ENCODE assay signal across 9 cellular contexts in genomic region chr11:15852179-15852578, GRCh38.
DNase-seq lines count a peak whose midpoint lies in the region; ATAC-seq and TF ChIP-seq lines count a peak whose summit lies in the region.
"Had no signal": no experiment of that assay in that cellular context is flagged by ENCODE, and none has a peak within 500 bp of the region (broad histone marks: within the 10 kb centered on the region; RNA-seq: fewer than 3 reads in every experiment).

No MANE protein-coding gene starts in this region.

- no peak overlapping the region for H3K4me3 ChIP-seq in trophoblast cell (ENCODE audit: low read depth, low read length)

- no peak overlapping the region for H4K8ac ChIP-seq in trophoblast cell (ENCODE audit: low read depth, low read length)

- no peak overlapping the region for H3K27ac Mint-ChIP-seq in endothelial cell (ENCODE audit: unreplicated experiment)

- DNase-seq in DMS153 treated with DMSO at 0.1 percent for 48 hours (lab: John Stamatoyannopoulos, UW; ENCODE audit: unreplicated experiment) (peak; percentile 27), DMS153 (lab: John Stamatoyannopoulos, UW) (no peak), NCI-H345 treated with DMSO at 0.1 percent for 48 hours (lab: John Stamatoyannopoulos, UW; ENCODE audit: unreplicated experiment) (peak; percentile 14), endothelial cell (ENCODE audit: low spot score) (peak; percentile 37), trophoblast cell (peak; percentile 3 to 55)
- DNase-seq: NCI-H187 had no signal

- H3K27me3 ChIP-seq in trophoblast cell (ENCODE audit: insufficient read depth, low read length), result no peaks in the 10 kb centered on the region

- no peak overlapping the region for H3K23ac ChIP-seq in trophoblast cell (ENCODE audit: low read length)

- H3K18ac ChIP-seq in trophoblast cell (ENCODE audit: low read length), result no peak overlapping the region

- peaks cover 13% of the 10 kb centered on the region for H3K4me1 Mint-ChIP-seq in endothelial cell (ENCODE audit: unreplicated experiment)

- no peak overlapping the region for H3K4me2 ChIP-seq in trophoblast cell (ENCODE audit: low read length)

- no peak overlapping the region for H3K27ac ChIP-seq in trophoblast cell (ENCODE audit: low read depth, low read length)

- no peak overlapping the region for H3K9ac ChIP-seq in trophoblast cell (ENCODE audit: low read length)

- H4K91ac ChIP-seq in trophoblast cell (ENCODE audit: low read depth, low read length), result no peak overlapping the region

- peak; percentile 58 for TF ChIP-seq CTCF in endothelial cell (IDR thresholded peaks at IDR 0.05; ENCODE audit: unreplicated experiment)

- no peaks in the 10 kb centered on the region for H3K9me3 ChIP-seq in trophoblast cell (ENCODE audit: insufficient read depth, low read depth, low read length)

- H2BK120ac ChIP-seq in trophoblast cell (ENCODE audit: insufficient read depth, low read length, poor library complexity), result no peak overlapping the region

- no peaks in the 10 kb centered on the region for H3K79me1 ChIP-seq in trophoblast cell (ENCODE audit: low read length)

- no CpG with 5 or more reads among the region's 3 CpGs for WGBS in trophoblast cell (ENCODE audit: extremely low coverage, insufficient coverage, insufficient read length)

- no peak overlapping the region for H3K14ac ChIP-seq in trophoblast cell (ENCODE audit: low read length)

- no peaks in the 10 kb centered on the region for H3K9me3 Mint-ChIP-seq in endothelial cell (ENCODE audit: unreplicated experiment)

- no peaks in the 10 kb centered on the region for H3K27me3 Mint-ChIP-seq in endothelial cell (ENCODE audit: unreplicated experiment)

- no peak overlapping the region for H4K12ac ChIP-seq in trophoblast cell (ENCODE audit: low read depth, low read length)

- no peak overlapping the region for H2AFZ ChIP-seq in trophoblast cell (ENCODE audit: insufficient read depth, low read length, poor library complexity)

- no peaks in the 10 kb centered on the region for H3K79me2 ChIP-seq in trophoblast cell (ENCODE audit: control insufficient read depth, insufficient read depth, low read length, poor library complexity)

- no peak overlapping the region for H2BK5ac ChIP-seq in trophoblast cell (ENCODE audit: low read depth, low read length, poor library complexity)

- H3K4ac ChIP-seq in trophoblast cell (ENCODE audit: low read depth, low read length), result no peak overlapping the region

- H3K4me1 ChIP-seq in trophoblast cell (ENCODE audit: control insufficient read depth in 1 of 2, insufficient read depth in 2 of 2, low read length in 2 of 2), result peaks cover 0 to 3% of the 10 kb centered on the region in 2 experiments

- no peaks in the 10 kb centered on the region for H3K36me3 Mint-ChIP-seq in endothelial cell (ENCODE audit: low read depth, unreplicated experiment)

- no peak overlapping the region for H3K4me3 Mint-ChIP-seq in endothelial cell (ENCODE audit: unreplicated experiment)

- no peaks in the 10 kb centered on the region for H3K36me3 ChIP-seq in trophoblast cell (ENCODE audit: control insufficient read depth in 1 of 2, insufficient read depth in 2 of 2, low read length in 2 of 2)

- H2AK5ac ChIP-seq in trophoblast cell (ENCODE audit: low read length), result no peak overlapping the region

- no peak overlapping the region for H2BK12ac ChIP-seq in trophoblast cell (ENCODE audit: low read length)

- ATAC-seq in GM21717 (IDR thresholded peaks at IDR 0.05; ENCODE audit: unreplicated experiment) (no peak), HG03159 (IDR thresholded peaks at IDR 0.05; ENCODE audit: unreplicated experiment) (no peak), GM18873 (IDR thresholded peaks at IDR 0.05; ENCODE audit: low FRiP score, unreplicated experiment) (no peak)
